Comparison of ENCODE assay signal across 8 cellular contexts in the genomic region with DNA sequence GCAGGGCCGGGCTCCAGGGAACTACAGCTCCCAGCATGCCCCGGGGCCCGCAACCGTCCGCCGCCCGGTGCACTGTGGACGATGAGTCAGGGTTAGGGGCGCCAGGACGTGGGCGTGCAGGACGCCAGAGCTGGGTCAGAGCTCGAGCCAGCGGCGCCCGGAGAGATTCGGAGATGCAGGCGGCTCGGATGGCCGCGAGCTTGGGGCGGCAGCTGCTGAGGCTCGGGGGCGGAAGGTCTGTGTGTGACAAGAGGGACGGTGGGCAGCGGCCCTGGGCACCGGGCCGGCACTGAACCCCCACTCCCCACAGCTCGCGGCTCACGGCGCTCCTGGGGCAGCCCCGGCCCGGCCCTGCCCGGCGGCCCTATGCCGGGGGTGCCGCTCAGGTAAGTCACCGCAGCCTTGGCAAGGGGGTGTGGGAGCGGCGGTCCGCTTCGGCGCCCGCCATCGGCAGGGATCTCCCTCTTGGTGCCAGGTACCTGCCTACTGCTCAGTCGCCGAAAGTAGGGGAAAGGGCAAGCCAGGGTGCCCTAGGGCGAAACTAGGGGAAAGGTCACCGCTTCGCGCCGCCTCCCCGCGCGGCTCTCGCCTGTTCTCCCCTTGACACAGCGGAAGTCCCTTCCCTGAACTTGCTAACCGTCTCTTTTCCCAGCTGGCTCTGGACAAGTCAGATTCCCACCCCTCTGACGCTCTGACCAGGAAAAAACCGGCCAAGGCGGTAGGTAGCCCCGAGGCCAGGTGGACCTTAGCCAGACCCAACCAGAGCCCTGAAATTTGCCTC. TPM values are rescaled to one million over a fixed set of nuclear protein-coding genes. Genes with fewer than 3 reads are reported as not detected.
A peak's percentile ranks its signal among the peaks of the same experiment; 100 is the strongest.
DNase-seq lines count a peak whose midpoint lies in the region; ATAC-seq, FAIRE-seq and TF ChIP-seq lines count a peak whose summit lies in the region.

Gene ACADVL (plus strand): TSS at position 127 of the 781 bp plus-strand sequence. CDS start 47 bp downstream, at position 174.
Gene DLG4 (minus strand): TSS at position 25 of the 781 bp plus-strand sequence.

- FAIRE-seq in bronchial epithelial cell (lab: Jason Lieb, UNC) (peak; percentile 40), small intestine (lab: Jason Lieb, UNC) (no peak)

- H3K27me3 ChIP-seq in HAP-1 (ENCODE audit: low read depth), result no peaks in the 10 kb centered on the region
- H3K27me3 ChIP-seq in bronchial epithelial cell (ENCODE audit: control insufficient read depth, insufficient read depth, low read length), result no peaks in the 10 kb centered on the region
- no peaks in the 10 kb centered on the region for H3K27me3 ChIP-seq in small intestine (ENCODE audit: control insufficient read depth in 2 of 2, insufficient read depth in 2 of 2, low read length in 2 of 2)

- H3K9me3 ChIP-seq in HAP-1 (no peaks in the 10 kb centered on the region), small intestine (ENCODE audit: control insufficient read depth, low read depth) (no peaks in the 10 kb centered on the region)

- TF ChIP-seq CTCF in WI38 (IDR thresholded peaks at IDR 0.05; ENCODE audit: low read depth, low read length) (no peak), bronchial epithelial cell (IDR thresholded peaks at IDR 0.05; ENCODE audit: insufficient read depth, low read length, severe bottlenecking) (no peak)

- 0% methylated on average over 46 to 63 of the region's 63 CpGs for WGBS in small intestine, 3 donors

- ATAC-seq in HG03378 (IDR thresholded peaks at IDR 0.05; ENCODE audit: unreplicated experiment), result no peak

- H3K36me3 ChIP-seq in HAP-1 (replicated peaks) (peaks cover 46% of the 10 kb centered on the region), bronchial epithelial cell (ENCODE audit: control insufficient read depth, insufficient read depth, low read length) (peaks cover 24% of the 10 kb centered on the region), small intestine (ENCODE audit: control insufficient read depth in 2 of 2, insufficient read depth in 2 of 2, low read length in 2 of 2) (peaks cover 12 to 16% of the 10 kb centered on the region in 2 donors)

- in situ Hi-C loops in HAP-1 (cut with MboI; ENCODE audit: low sequenced_read_pairs), result no loop called here

- H3K27ac ChIP-seq in small intestine (ENCODE audit: low read depth in 1 of 2, low read length in 1 of 2), result peak within 1 kb of the TSS; percentile 99 to 100

- H3K4me1 ChIP-seq in HAP-1 (peaks cover 15% of the 10 kb centered on the region), small intestine (ENCODE audit: control insufficient read depth in 2 of 2, insufficient read depth in 1 of 2, low read depth in 1 of 2, low read length in 1 of 2) (peaks cover 0 to 8% of the 10 kb centered on the region in 2 donors)

- H3K4me3 ChIP-seq in HAP-1, result peak within 1 kb of the TSS; percentile 85
- peak within 1 kb of the TSS; percentile 92 for H3K4me3 ChIP-seq in WI38 (ENCODE audit: low read depth, low read length)
- H3K4me3 ChIP-seq in bronchial epithelial cell (ENCODE audit: low read depth, low read length), result peak within 1 kb of the TSS; percentile 84
- peak within 1 kb of the TSS; percentile 80 to 91 for H3K4me3 ChIP-seq in small intestine (ENCODE audit: low read depth in 1 of 2, low read length in 2 of 2)

- DNase-seq in ELR (ENCODE audit: low read depth), result peak; percentile 94
- peak; percentile 75 to 89 for DNase-seq in HAP-1 (ENCODE audit: low spot score in 2 of 2)
- DNase-seq in NCI-H1436 (lab: John Stamatoyannopoulos, UW), result peak; percentile 53
- DNase-seq in bronchial epithelial cell (ENCODE audit: low read depth), result peak; percentile 86
- peak; percentile 83 for DNase-seq in iPS-NIHi7 (ENCODE audit: extremely low spot score)
- peak; percentile 92 for DNase-seq in small intestine

RNA-seq across cellular contexts. Expression of gene ACADVL, which starts in this region (rescaled TPM):
- total RNA-seq in bronchial epithelial cell, result 216 and 277 TPM in 2 replicates
- 1,000 to 10,000 TPM in 2 of 3 donors, 100 to 1,000 TPM in 1; 474 to 2,630 (median 2,415) TPM for polyA plus RNA-seq in small intestine

RNA-seq across cellular contexts. Expression of gene DLG4, which starts in this region (rescaled TPM):
- total RNA-seq in bronchial epithelial cell, result 1.8 and 1.9 TPM in 2 replicates
- 1 to 10 TPM in 2 of 3 donors, under 1 TPM in 1; 0.67 to 9.2 (median 1.1) TPM for polyA plus RNA-seq in small intestine
